Comparison of ENCODE assay signal across 29 cellular contexts in genomic region chr4:23700197-23700596, GRCh38.
"Had no signal": no experiment of that assay in that cellular context is flagged by ENCODE, and none has a peak within 500 bp of the region (broad histone marks: within the 10 kb centered on the region; RNA-seq: fewer than 3 reads in every experiment).

No MANE protein-coding gene starts in this region.

- H3K36me3 ChIP-seq: stomach, suprapubic skin, thoracic aorta, thyroid gland, tibial artery, tibial nerve, transverse colon, upper lobe of left lung, upper lobe of right lung, uterus, vagina had no signal

- H3K4me1 ChIP-seq: stomach, suprapubic skin, testis, thyroid gland, tibial artery, tibial nerve, transverse colon, upper lobe of left lung, upper lobe of right lung, uterus, vagina had no signal

- DNase-seq: stimulated activated CD4-positive, alpha-beta T cell treated with anti-CD3 and anti-CD28 coated beads, Interleukin-2, amount 100 ng/mL, for 48 hours; stimulated activated CD4-positive, alpha-beta T cell treated with anti-CD3 and anti-CD28 coated beads, Interleukin-4, amount 100 ng/mL, for 1 hour; stimulated activated CD4-positive, alpha-beta T cell treated with anti-CD3 and anti-CD28 coated beads, Interleukin-4, amount 100 ng/mL, for 24 hours; stimulated activated CD4-positive, alpha-beta T cell treated with anti-CD3 and anti-CD28 coated beads, Interleukin-4, amount 100 ng/mL, for 4 hours; stimulated activated CD8-positive, alpha-beta memory T cell treated with anti-CD3 and anti-CD28 coated beads, Interleukin-4, amount 100 ng/mL, for 48 hours; stimulated activated naive B cell treated with anti-CD40 and anti-IgM and Interleukin-4, amounts not matched to agents 10 μg/mL and 1 μg/mL and 100 μg/mL, for 72 hours; stimulated activated naive CD4-positive, alpha-beta T cell; stimulated activated naive CD4-positive, alpha-beta T cell treated with Interleukin-2 at 50 U/mL for 16 hours; stimulated activated naive CD8-positive, alpha-beta T cell treated with anti-CD3 and anti-CD28 coated beads, Interleukin-15, amount 100 ng/mL, for 72 hours; stimulated activated naive CD8-positive, alpha-beta T cell treated with anti-CD3 and anti-CD28 coated beads, Interleukin-15, Interleukin-2, amounts not matched to agents 100 U/mL and 50 U/mL, for 24 hours; stomach; substantia nigra; testis; thyroid gland; tibial artery; transverse colon; trophoblast cell; upper lobe of left lung; upper lobe of right lung; uterus had no signal

- H3K4me3 ChIP-seq: stomach, suprapubic skin, testis, thoracic aorta, thyroid gland, tibial artery, tibial nerve, transverse colon, upper lobe of left lung, upper lobe of right lung, uterus, vagina had no signal

- ATAC-seq: stimulated activated effector memory CD8-positive, alpha-beta T cell treated with anti-CD3 and anti-CD28 coated beads, Interleukin-12 subunit alpha, Interleukin-12 subunit beta, amount 100 ng/mL, for 72 hours; stimulated activated memory B cell treated with anti-CD40 and anti-IgM and Interleukin-4, amounts not matched to agents 10 μg/mL and 1 μg/mL and 100 μg/mL, for 72 hours; stimulated activated naive B cell treated with anti-CD40 and anti-IgM and Interleukin-4, amounts not matched to agents 10 μg/mL and 1 μg/mL and 100 μg/mL, for 72 hours; stimulated activated naive CD8-positive, alpha-beta T cell treated with anti-CD3 and anti-CD28 coated beads, Interleukin-15, amount 100 ng/mL, for 72 hours; stimulated activated naive CD8-positive, alpha-beta T cell treated with anti-CD3 and anti-CD28 coated beads, Interleukin-15, Interleukin-2, amounts not matched to agents 100 U/mL and 50 U/mL, for 24 hours; upper lobe of right lung had no signal

- H3K36me3 Mint-ChIP-seq: stimulated activated effector memory CD8-positive, alpha-beta T cell treated with anti-CD3 and anti-CD28 coated beads, Interleukin-12 subunit alpha, Interleukin-12 subunit beta, amount 100 ng/mL, for 72 hours; stimulated activated memory B cell treated with anti-CD40 and anti-IgM and Interleukin-4, amounts not matched to agents 10 μg/mL and 1 μg/mL and 100 μg/mL, for 72 hours; stimulated activated naive B cell treated with anti-CD40 and anti-IgM and Interleukin-4, amounts not matched to agents 10 μg/mL and 1 μg/mL and 100 μg/mL, for 72 hours; type B pancreatic cell had no signal

- H3K27ac ChIP-seq: stomach, suprapubic skin, testis, thoracic aorta, thyroid gland, tibial artery, tibial nerve, transverse colon, upper lobe of left lung, upper lobe of right lung, uterus, vagina had no signal

- H3K27ac Mint-ChIP-seq: stimulated activated effector memory CD8-positive, alpha-beta T cell treated with anti-CD3 and anti-CD28 coated beads, Interleukin-12 subunit alpha, Interleukin-12 subunit beta, amount 100 ng/mL, for 72 hours; stimulated activated memory B cell treated with anti-CD40 and anti-IgM and Interleukin-4, amounts not matched to agents 10 μg/mL and 1 μg/mL and 100 μg/mL, for 72 hours; stimulated activated naive B cell treated with anti-CD40 and anti-IgM and Interleukin-4, amounts not matched to agents 10 μg/mL and 1 μg/mL and 100 μg/mL, for 72 hours; stimulated activated naive CD8-positive, alpha-beta T cell treated with anti-CD3 and anti-CD28 coated beads, Interleukin-15, amount 100 ng/mL, for 72 hours; stimulated activated naive CD8-positive, alpha-beta T cell treated with anti-CD3 and anti-CD28 coated beads, Interleukin-15, Interleukin-2, amounts not matched to agents 100 ng/mL and 50 ng/mL, for 24 hours; type B pancreatic cell had no signal

- FAIRE-seq: urothelium cell line had no signal

- H3K27me3 ChIP-seq: stomach, suprapubic skin, testis, thyroid gland, tibial artery, tibial nerve, transverse colon, upper lobe of left lung, upper lobe of right lung, uterus, vagina had no signal

- H3K4me1 Mint-ChIP-seq: stimulated activated effector memory CD8-positive, alpha-beta T cell treated with anti-CD3 and anti-CD28 coated beads, Interleukin-12 subunit alpha, Interleukin-12 subunit beta, amount 100 ng/mL, for 72 hours; stimulated activated memory B cell treated with anti-CD40 and anti-IgM and Interleukin-4, amounts not matched to agents 10 μg/mL and 1 μg/mL and 100 μg/mL, for 72 hours; stimulated activated naive B cell treated with anti-CD40 and anti-IgM and Interleukin-4, amounts not matched to agents 10 μg/mL and 1 μg/mL and 100 μg/mL, for 72 hours; stimulated activated naive CD8-positive, alpha-beta T cell treated with anti-CD3 and anti-CD28 coated beads, Interleukin-15, amount 100 ng/mL, for 72 hours had no signal

- H3K4me3 Mint-ChIP-seq: stimulated activated effector memory CD8-positive, alpha-beta T cell treated with anti-CD3 and anti-CD28 coated beads, Interleukin-12 subunit alpha, Interleukin-12 subunit beta, amount 100 ng/mL, for 72 hours; stimulated activated memory B cell treated with anti-CD40 and anti-IgM and Interleukin-4, amounts not matched to agents 10 μg/mL and 1 μg/mL and 100 μg/mL, for 72 hours; stimulated activated naive B cell treated with anti-CD40 and anti-IgM and Interleukin-4, amounts not matched to agents 10 μg/mL and 1 μg/mL and 100 μg/mL, for 72 hours; stimulated activated naive CD8-positive, alpha-beta T cell treated with anti-CD3 and anti-CD28 coated beads, Interleukin-15, amount 100 ng/mL, for 72 hours; stimulated activated naive CD8-positive, alpha-beta T cell treated with anti-CD3 and anti-CD28 coated beads, Interleukin-15, Interleukin-2, amounts not matched to agents 100 ng/mL and 50 ng/mL, for 24 hours; type B pancreatic cell had no signal

- H3K27me3 Mint-ChIP-seq: stimulated activated memory B cell treated with anti-CD40 and anti-IgM and Interleukin-4, amounts not matched to agents 10 μg/mL and 1 μg/mL and 100 μg/mL, for 72 hours; stimulated activated naive B cell treated with anti-CD40 and anti-IgM and Interleukin-4, amounts not matched to agents 10 μg/mL and 1 μg/mL and 100 μg/mL, for 72 hours; stimulated activated naive CD8-positive, alpha-beta T cell treated with anti-CD3 and anti-CD28 coated beads, Interleukin-15, amount 100 ng/mL, for 72 hours; stimulated activated naive CD8-positive, alpha-beta T cell treated with anti-CD3 and anti-CD28 coated beads, Interleukin-15, Interleukin-2, amounts not matched to agents 100 ng/mL and 50 ng/mL, for 24 hours had no signal

- H3K9me3 ChIP-seq: stomach, suprapubic skin, testis, thoracic aorta, thyroid gland, tibial artery, tibial nerve, transverse colon, upper lobe of left lung, upper lobe of right lung, uterus, vagina had no signal
